ENCODE assay signal across 23 cellular contexts in genomic region chr6:10332121-10332520, GRCh38.
"Had no signal": no experiment of that assay in that cellular context is flagged by ENCODE, and none has a peak within 500 bp of the region (broad histone marks: within the 10 kb centered on the region; RNA-seq: fewer than 3 reads in every experiment).

No MANE protein-coding gene starts in this region.

- DNase-seq: colonic mucosa; effector memory CD8-positive, alpha-beta T cell; gastrocnemius medialis; heart left ventricle; left cardiac atrium; left lung; mesenchymal stem cell; mucosa of descending colon; naive B cell; right lobe of liver; small intestine; stimulated activated CD4-positive, alpha-beta T cell treated with anti-CD3 and anti-CD28 coated beads, Interleukin-15, amount 100 ng/mL, for 24 hours; stimulated activated CD4-positive, alpha-beta T cell treated with anti-CD3 and anti-CD28 coated beads, Interleukin-2, amount 100 ng/mL, for 48 hours; stimulated activated naive B cell treated with anti-CD40 and anti-IgM and Interleukin-4, amounts not matched to agents 10 μg/mL and 1 μg/mL and 100 μg/mL, for 72 hours; upper lobe of right lung; uterus had no signal

- H3K79me2 ChIP-seq: hepatocyte, parathyroid adenoma had no signal

- H3K9ac ChIP-seq: neural progenitor cell, parathyroid adenoma had no signal

- H3K4me2 ChIP-seq: hepatocyte, neural progenitor cell had no signal

- H3K27me3 ChIP-seq: colonic mucosa, gastrocnemius medialis, heart left ventricle, hepatocyte, left lung, neural progenitor cell, right lobe of liver, tibial nerve, upper lobe of right lung, uterus had no signal

- H2AFZ ChIP-seq: hepatocyte, neural progenitor cell, parathyroid adenoma had no signal

- H3K4me1 ChIP-seq: colonic mucosa, gastrocnemius medialis, heart left ventricle, left lung, neural progenitor cell, parathyroid adenoma, right lobe of liver, tibial nerve, upper lobe of right lung, uterus had no signal

- ATAC-seq: effector memory CD8-positive, alpha-beta T cell; gastrocnemius medialis; heart left ventricle; left cardiac atrium; left lung; mucosa of descending colon; right lobe of liver; stimulated activated naive B cell treated with anti-CD40 and anti-IgM and Interleukin-4, amounts not matched to agents 10 μg/mL and 1 μg/mL and 100 μg/mL, for 72 hours; upper lobe of right lung had no signal

- H3K4me3 ChIP-seq: colonic mucosa, gastrocnemius medialis, heart left ventricle, hepatocyte, left lung, mucosa of descending colon, neural progenitor cell, right lobe of liver, thoracic aorta, tibial nerve, upper lobe of right lung, uterus had no signal

- H3K36me3 ChIP-seq: colonic mucosa, gastrocnemius medialis, heart left ventricle, left lung, neural progenitor cell, right lobe of liver, thoracic aorta, tibial nerve, upper lobe of right lung, uterus had no signal

- H3K27ac ChIP-seq: colonic mucosa, gastrocnemius medialis, heart left ventricle, hepatocyte, left lung, neural progenitor cell, parathyroid adenoma, right lobe of liver, thoracic aorta, tibial nerve, upper lobe of right lung, uterus had no signal

- H3K9me3 ChIP-seq: colonic mucosa, gastrocnemius medialis, heart left ventricle, left lung, mucosa of descending colon, right lobe of liver, thoracic aorta, tibial nerve, upper lobe of right lung, uterus had no signal

- FAIRE-seq: endometrium, islet of Langerhans, small intestine had no signal
